In the genomic region with DNA sequence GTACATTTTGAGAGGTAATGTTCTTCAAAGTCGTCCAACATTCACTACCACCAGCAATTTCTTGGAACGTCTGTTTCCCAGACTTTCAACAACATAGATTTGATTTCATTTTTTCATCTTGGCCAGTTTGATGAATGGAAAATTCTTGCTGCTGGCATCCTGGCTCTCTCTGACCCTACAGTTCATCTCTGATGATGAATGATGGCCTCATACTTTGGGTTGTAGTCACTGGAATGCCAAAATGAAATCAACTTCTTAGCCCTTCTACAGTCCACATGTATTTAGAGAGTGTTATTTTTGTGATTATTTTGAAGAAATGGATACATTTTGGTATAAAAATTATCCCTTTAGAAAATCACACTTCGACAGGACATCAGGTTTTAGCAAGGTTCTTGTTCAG, we compare ENCODE assay signal across 11 cellular contexts. TPM values are rescaled to one million over a fixed set of nuclear protein-coding genes. Genes with fewer than 3 reads are reported as not detected.
DNase-seq lines count a peak whose midpoint lies in the region; ATAC-seq and TF ChIP-seq lines count a peak whose summit lies in the region.
"Had no signal": no experiment of that assay in that cellular context is flagged by ENCODE, and none has a peak within 500 bp of the region (broad histone marks: within the 10 kb centered on the region; RNA-seq: fewer than 3 reads in every experiment).

No MANE protein-coding gene starts in this region.

- H3K4me3 ChIP-seq in HUES64 (ENCODE audit: low read length) (no peak overlapping the region), tibial nerve (no peak overlapping the region), dorsolateral prefrontal cortex (no peak overlapping the region)

- 74% methylated on average over 3 of the region's 3 CpGs for WGBS in HUES64
- WGBS in tibial nerve, 2 donors = 34 to 49% methylated on average over 3 of the region's 3 CpGs

- 0 out of 2 replicates have a peak overlapping the region, but pooled peaks have one; percentile 7 for H3K9ac ChIP-seq in HUES64 (ENCODE audit: low read depth, low read length)

- H3K9me3 ChIP-seq in HUES64 (ENCODE audit: insufficient read depth, low read depth, low read length) (no peaks in the 10 kb centered on the region), tibial nerve (no peaks in the 10 kb centered on the region)

- intact Hi-C loops in dorsolateral prefrontal cortex (cut with DNase I) = no loop called here

- H3K4me1 ChIP-seq in HUES64 (ENCODE audit: insufficient read depth, low read length) (peaks cover 28% of the 10 kb centered on the region), foreskin keratinocyte (peaks cover 22% of the 10 kb centered on the region), tibial nerve (peaks cover 0 to 20% (median 0%) of the 10 kb centered on the region in 4 donors)

- H3K27ac ChIP-seq in HUES64 (ENCODE audit: low read depth, low read length) (peak overlapping the region; percentile 64; the same call in 1 of the 2 replicates), foreskin keratinocyte (peak overlapping the region; percentile 67), tibial nerve (peak overlapping the region in 3 of 4 donors; percentile 26 to 69 (median 64)), dorsolateral prefrontal cortex (peak overlapping the region in 17 of 59 donors; percentile 0 to 62 (median 14))

- TF ChIP-seq EP300 in tibial nerve (IDR thresholded peaks at IDR 0.05) = no peak

- TF ChIP-seq CTCF in foreskin keratinocyte (conservative IDR thresholded peaks at IDR 0.05) (no peak), tibial nerve (IDR thresholded peaks at IDR 0.05) (no peak), dorsolateral prefrontal cortex (IDR thresholded peaks at IDR 0.05 in 54 of 56, conservative IDR thresholded peaks at IDR 0.05 in 2 of 56; ENCODE audit: low read depth in 1 of 56, partially characterized antibody in 56 of 56) (no peak)

- H3K27me3 ChIP-seq in HUES64 (ENCODE audit: insufficient read depth, low read length) (no peaks in the 10 kb centered on the region), foreskin keratinocyte (no peaks in the 10 kb centered on the region), tibial nerve (no peaks in the 10 kb centered on the region), dorsolateral prefrontal cortex (peaks cover 0 to 49% (median 5%) of the 10 kb centered on the region in 45 donors)

- peaks cover 3% of the 10 kb centered on the region; the same call in 1 of the 2 replicates for H3K36me3 ChIP-seq in HUES64 (ENCODE audit: insufficient read depth, low read length)
- H3K36me3 ChIP-seq in tibial nerve = no peaks in the 10 kb centered on the region

- no peak for TF ChIP-seq POLR2A in tibial nerve (IDR thresholded peaks at IDR 0.05)

- ATAC-seq in foreskin keratinocyte (peak; percentile 61), GM18517 (IDR thresholded peaks at IDR 0.05; ENCODE audit: unreplicated experiment) (no peak)
- ATAC-seq: activated CD4-positive, alpha-beta T cell treated with anti-CD3 and anti-CD28 coated beads for 36 hours had no signal

- peak; percentile 38 for DNase-seq in astrocyte of the hippocampus (ENCODE audit: low read depth, low spot score)
- DNase-seq in foreskin keratinocyte = peak in 1 of 2 donors; percentile 65
- no peak for DNase-seq in tibial nerve (ENCODE audit: low spot score in 2 of 2)
- DNase-seq in SK-N-DZ (ENCODE audit: low spot score) = no peak
- DNase-seq in dorsolateral prefrontal cortex = no peak
- DNase-seq: activated CD4-positive, alpha-beta T cell treated with anti-CD3 and anti-CD28 coated beads for 36 hours; DMS153; NCI-H1694; stimulated activated CD4-positive, alpha-beta T cell treated with anti-CD3 and anti-CD28 coated beads, Interleukin-4, amount 100 ng/mL, for 4 hours had no signal

RNA-seq across cellular contexts. Expression of a gene that starts 8.8 kb away (rescaled TPM):
- 11.5 TPM for polyA plus RNA-seq in HUES64 (2013, experiment 1 of 2)
- 9.5 TPM for polyA plus RNA-seq in HUES64 (2013, experiment 2 of 2)
- total RNA-seq in foreskin keratinocyte (1.6 and 1.8 TPM in 2 replicates), tibial nerve (100 to 1,000 TPM in 1 of 4 donors, 10 to 100 TPM in 3; 35.6 to 106 (median 72.9) TPM), dorsolateral prefrontal cortex (10 to 100 TPM in 30 of 120 experiments, 1 to 10 TPM in 90; 2.3 to 27.4 (median 8.2) TPM)
- polyA plus RNA-seq in foreskin keratinocyte = 1.4 and 1.7 TPM in 2 replicates
- polyA plus RNA-seq in SK-N-DZ (2014; cell fraction: cytosol; rRNA removed) = 3.4 and 3.9 TPM in 2 replicates
- polyA plus RNA-seq in SK-N-DZ (2014; cell fraction: nucleus; rRNA removed) = 1.4 and 2.6 TPM in 2 replicates

RNA-seq across cellular contexts. Expression of a gene that starts 37.1 kb away (rescaled TPM):
- 2.7 TPM for polyA plus RNA-seq in HUES64 (2013, experiment 1 of 2)
- 2.9 TPM for polyA plus RNA-seq in HUES64 (2013, experiment 2 of 2)
- total RNA-seq in foreskin keratinocyte (3.1 and 3.4 TPM in 2 replicates), tibial nerve (10 to 100 TPM in 1 of 4 donors, 1 to 10 TPM in 3; 3.1 to 16.2 (median 4.6) TPM), dorsolateral prefrontal cortex (10 to 100 TPM in 72 of 120 experiments, 1 to 10 TPM in 48; 5.4 to 16.7 (median 10.6) TPM)
- 0.68 and 0.71 TPM in 2 replicates for polyA plus RNA-seq in foreskin keratinocyte
- polyA plus RNA-seq in SK-N-DZ (2014; cell fraction: cytosol; rRNA removed) = 6.2 and 6.6 TPM in 2 replicates
- 2.0 and 8.0 TPM in 2 replicates for polyA plus RNA-seq in SK-N-DZ (2014; cell fraction: nucleus; rRNA removed)
